In the genomic region with DNA sequence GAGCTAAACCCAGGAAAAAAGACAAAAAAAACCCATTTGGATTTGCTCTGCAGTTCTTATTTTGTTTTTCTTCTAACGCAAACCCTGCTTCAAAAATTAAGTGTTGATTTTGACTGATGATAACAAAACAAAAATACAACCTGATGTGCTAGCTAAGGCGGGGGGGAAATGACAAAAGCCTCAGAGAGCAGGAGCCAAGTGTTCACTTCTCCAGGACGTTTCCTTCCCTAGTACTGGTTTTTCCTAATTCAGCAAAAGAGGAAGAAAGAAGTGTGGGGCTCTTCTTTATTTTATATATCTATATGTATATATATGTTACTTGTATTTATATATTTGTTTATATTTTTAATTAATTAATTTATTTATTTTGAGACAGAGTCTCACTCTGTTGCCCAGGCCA, we compare ENCODE assay signal across 26 cellular contexts.
"Had no signal": no experiment of that assay in that cellular context is flagged by ENCODE, and none has a peak within 500 bp of the region (broad histone marks: within the 10 kb centered on the region; RNA-seq: fewer than 3 reads in every experiment).

No MANE protein-coding gene starts in this region.

- H3K4me1 ChIP-seq: gastrocnemius medialis, tibial nerve had no signal

- H3K36me3 Mint-ChIP-seq: mesothelial cell of epicardium, WTC11 had no signal

- H3K9me3 ChIP-seq: body of pancreas, gastrocnemius medialis, left lung, lower lobe of right lung, tibial nerve had no signal

- H3K27me3 Mint-ChIP-seq: activated CD8-positive, alpha-beta memory T cell treated with anti-CD3 and anti-CD28 coated beads, Interleukin-2, amount 10 ng/mL, durations not matched to agents 7 days and 5 days; activated naive CD8-positive, alpha-beta T cell; naive B cell had no signal

- H3K4me1 Mint-ChIP-seq: activated CD8-positive, alpha-beta memory T cell treated with anti-CD3 and anti-CD28 coated beads, Interleukin-2, amount 10 ng/mL, durations not matched to agents 7 days and 5 days; neural crest cell; WTC11 had no signal

- ATAC-seq: activated CD8-positive, alpha-beta memory T cell treated with anti-CD3 and anti-CD28 coated beads, Interleukin-2, amount 10 ng/mL, durations not matched to agents 7 days and 5 days; activated CD8-positive, alpha-beta T cell treated with anti-CD3 and anti-CD28 coated beads, Interleukin-2, amount 10 ng/mL, durations not matched to agents 7 days and 5 days; activated T-cell treated with anti-CD3 and anti-CD28 coated beads, Interleukin-2, amount 50 U/mL, for 72 hours; body of pancreas; gastrocnemius medialis; left lung; lower lobe of right lung; right cardiac atrium; WTC11 had no signal

- H3K27me3 ChIP-seq: body of pancreas, gastrocnemius medialis, left lung, tibial nerve had no signal

- H3K36me3 ChIP-seq: gastrocnemius medialis, left lung, tibial nerve had no signal

- H3K9me3 Mint-ChIP-seq: activated T-cell treated with anti-CD3 and anti-CD28 coated beads, Interleukin-2, amount 50 U/mL, for 72 hours; mesothelial cell of epicardium; naive B cell; neural crest cell; WTC11 had no signal

- H3K27ac ChIP-seq: body of pancreas, gastrocnemius medialis, lower lobe of right lung, tibial nerve had no signal

- H3K27ac Mint-ChIP-seq: activated CD8-positive, alpha-beta memory T cell treated with anti-CD3 and anti-CD28 coated beads, Interleukin-2, amount 10 ng/mL, durations not matched to agents 7 days and 5 days; activated CD8-positive, alpha-beta T cell treated with anti-CD3 and anti-CD28 coated beads, Interleukin-2, amount 10 ng/mL, durations not matched to agents 7 days and 5 days; activated naive CD8-positive, alpha-beta T cell; activated T-cell treated with anti-CD3 and anti-CD28 coated beads, Interleukin-2, amount 50 U/mL, for 72 hours; WTC11 had no signal

- DNase-seq: activated CD4-positive, alpha-beta T cell treated with anti-CD3 and anti-CD28 coated beads, Interleukin-2, amount 50 U/mL, for 1 hour; activated CD8-positive, alpha-beta memory T cell treated with anti-CD3 and anti-CD28 coated beads, Interleukin-2, amount 10 ng/mL, durations not matched to agents 7 days and 5 days; activated CD8-positive, alpha-beta T cell treated with anti-CD3 and anti-CD28 coated beads, Interleukin-2, amount 10 ng/mL, durations not matched to agents 7 days and 5 days; activated effector memory CD4-positive, alpha-beta T cell treated with Interleukin-2 at 50 U/mL for 16 hours; activated naive CD4-positive, alpha-beta T cell treated with Interleukin-2 at 50 U/mL for 16 hours; activated T-cell treated with anti-CD3 and anti-CD28 coated beads for 4 hours; activated T-cell treated with anti-CD3 and anti-CD28 coated beads, Interleukin-2, amount 50 U/mL, for 72 hours; anterior cingulate cortex; body of pancreas; effector memory CD4-positive, alpha-beta T cell; erythroblast; gastrocnemius medialis; glutamatergic neuron; left lung; lower lobe of right lung; naive B cell; occipital lobe; posterior cingulate gyrus; right cardiac atrium; stimulated activated naive CD4-positive, alpha-beta T cell treated with Interleukin-2 at 50 U/mL for 16 hours; T-helper 2 cell had no signal

- H3K4me3 ChIP-seq: body of pancreas, gastrocnemius medialis, left lung, lower lobe of right lung, tibial nerve had no signal

- H3K4me3 Mint-ChIP-seq: activated CD8-positive, alpha-beta memory T cell treated with anti-CD3 and anti-CD28 coated beads, Interleukin-2, amount 10 ng/mL, durations not matched to agents 7 days and 5 days; activated CD8-positive, alpha-beta T cell treated with anti-CD3 and anti-CD28 coated beads, Interleukin-2, amount 10 ng/mL, durations not matched to agents 7 days and 5 days; activated naive CD8-positive, alpha-beta T cell; activated T-cell treated with anti-CD3 and anti-CD28 coated beads, Interleukin-2, amount 50 U/mL, for 72 hours; mesothelial cell of epicardium; neural crest cell; WTC11 had no signal
